ENCODE assay signal across 8 cellular contexts in the genomic region with DNA sequence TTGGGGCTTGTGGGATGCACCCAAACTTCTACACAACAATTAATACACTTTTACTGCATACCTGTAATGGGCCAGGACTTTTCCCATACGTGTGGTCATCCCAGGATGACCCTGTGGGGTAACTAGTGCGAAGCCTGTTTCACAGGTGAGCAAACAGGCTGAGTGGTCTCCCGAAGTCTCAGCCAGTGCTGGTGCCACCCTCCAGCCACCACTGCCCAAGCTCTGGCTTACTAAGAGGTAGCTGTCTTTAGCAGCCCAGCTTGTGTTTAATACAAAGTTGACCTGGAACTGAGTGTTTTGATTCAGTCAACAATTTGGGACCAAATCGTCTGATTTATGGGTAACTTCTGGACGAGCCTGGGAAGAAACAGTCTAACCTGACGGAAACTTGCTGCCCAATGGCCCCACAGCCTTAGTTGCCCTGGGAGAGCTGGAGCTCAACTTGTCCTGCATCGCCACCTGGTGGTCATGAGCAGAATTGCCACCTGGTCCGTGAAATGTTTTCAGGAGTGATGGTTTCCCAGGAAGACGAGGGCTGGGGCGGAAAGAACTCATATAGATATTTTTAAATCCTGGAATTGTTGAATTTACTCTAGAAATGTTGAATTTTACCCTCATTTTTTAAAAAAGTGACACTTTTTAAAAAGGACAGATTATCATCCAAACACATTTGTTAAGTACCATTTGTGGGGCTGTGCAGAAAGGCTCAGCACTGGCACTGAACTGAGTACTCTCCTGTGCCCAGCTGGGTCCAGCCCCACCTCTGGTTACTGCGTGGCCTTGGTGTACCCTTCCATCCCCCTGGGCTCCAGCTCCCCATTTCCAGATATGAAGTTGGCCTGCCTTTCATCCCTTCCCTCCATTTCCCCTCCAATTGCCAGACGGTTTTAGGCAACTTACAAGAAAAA.
DNase-seq lines count a peak whose midpoint lies in the region; ATAC-seq and TF ChIP-seq lines count a peak whose summit lies in the region.

No MANE protein-coding gene starts in this region.

- DNase-seq in Daoy (ENCODE audit: low read depth) (peak; percentile 89), OCI-M2 (lab: John Stamatoyannopoulos, UW; ENCODE audit: unreplicated experiment) (peak; percentile 25), activated T-cell treated with anti-CD3 and anti-CD28 coated beads for 4 hours (peak; percentile 77), esophagus squamous epithelium (lab: John Stamatoyannopoulos, UW) (no peak), natural killer cell (peak; percentile 73)

- ATAC-seq in HG03520 (IDR thresholded peaks at IDR 0.05; ENCODE audit: unreplicated experiment), result peak; percentile 55
- ATAC-seq in natural killer cell, result peak; percentile 77 to 86 (median 82)
- ATAC-seq in stimulated activated memory B cell treated with anti-CD40 and anti-IgM and Interleukin-4, amounts not matched to agents 10 μg/mL and 1 μg/mL and 100 μg/mL, for 72 hours, result peak; percentile 40
- no peak for ATAC-seq in HG02870 (IDR thresholded peaks at IDR 0.05; ENCODE audit: unreplicated experiment)

- H3K36me3 Mint-ChIP-seq in natural killer cell, result no peaks in the 10 kb centered on the region
- H3K36me3 Mint-ChIP-seq in stimulated activated memory B cell treated with anti-CD40 and anti-IgM and Interleukin-4, amounts not matched to agents 10 μg/mL and 1 μg/mL and 100 μg/mL, for 72 hours, result no peaks in the 10 kb centered on the region

- H3K27ac ChIP-seq in esophagus squamous epithelium, result no peak overlapping the region

- no peaks in the 10 kb centered on the region for H3K9me3 ChIP-seq in esophagus squamous epithelium

- no peaks in the 10 kb centered on the region for H3K9me3 Mint-ChIP-seq in natural killer cell
- no peaks in the 10 kb centered on the region for H3K9me3 Mint-ChIP-seq in stimulated activated memory B cell treated with anti-CD40 and anti-IgM and Interleukin-4, amounts not matched to agents 10 μg/mL and 1 μg/mL and 100 μg/mL, for 72 hours

- H3K27me3 ChIP-seq in esophagus squamous epithelium, result no peaks in the 10 kb centered on the region

- H3K4me1 Mint-ChIP-seq in natural killer cell, result no peaks in the 10 kb centered on the region
- H3K4me1 Mint-ChIP-seq in stimulated activated memory B cell treated with anti-CD40 and anti-IgM and Interleukin-4, amounts not matched to agents 10 μg/mL and 1 μg/mL and 100 μg/mL, for 72 hours, result no peaks in the 10 kb centered on the region

- peak; percentile 72 to 100 (median 98) for TF ChIP-seq CTCF in esophagus squamous epithelium (IDR thresholded peaks at IDR 0.05)
- peak; percentile 95 for TF ChIP-seq CTCF in natural killer cell (IDR thresholded peaks at IDR 0.05)

- no peak overlapping the region for H3K4me3 ChIP-seq in esophagus squamous epithelium

- no peak overlapping the region for H3K27ac Mint-ChIP-seq in natural killer cell
- H3K27ac Mint-ChIP-seq in stimulated activated memory B cell treated with anti-CD40 and anti-IgM and Interleukin-4, amounts not matched to agents 10 μg/mL and 1 μg/mL and 100 μg/mL, for 72 hours, result no peak overlapping the region

- no peak overlapping the region for H3K4me3 Mint-ChIP-seq in natural killer cell
- no peak overlapping the region for H3K4me3 Mint-ChIP-seq in stimulated activated memory B cell treated with anti-CD40 and anti-IgM and Interleukin-4, amounts not matched to agents 10 μg/mL and 1 μg/mL and 100 μg/mL, for 72 hours

- H3K36me3 ChIP-seq in esophagus squamous epithelium, result no peaks in the 10 kb centered on the region

- H3K4me1 ChIP-seq in esophagus squamous epithelium, result peaks cover 0 to 18% (median 4%) of the 10 kb centered on the region in 3 donors

- 17 to 21% methylated on average over 10 to 11 of the region's 12 CpGs for WGBS in esophagus squamous epithelium, 2 donors

- H3K27me3 Mint-ChIP-seq in natural killer cell (ENCODE audit: low read depth in 2 of 2), result no peaks in the 10 kb centered on the region
- H3K27me3 Mint-ChIP-seq in stimulated activated memory B cell treated with anti-CD40 and anti-IgM and Interleukin-4, amounts not matched to agents 10 μg/mL and 1 μg/mL and 100 μg/mL, for 72 hours, result no peaks in the 10 kb centered on the region

- TF ChIP-seq POLR2A in esophagus squamous epithelium (IDR thresholded peaks at IDR 0.05), result no peak

- intact Hi-C loops in esophagus squamous epithelium (cut with DNase I), result loop anchor here (1.0 kb wide), 1 partner anchor 236 kb away; no protein-coding TSS in a partner anchor
- intact Hi-C loops in natural killer cell (cut with micrococcal nuclease), result loop anchor here (1.0 to 2.0 kb wide), 3 partner anchors 194 to 483 kb away; no protein-coding TSS in a partner anchor
